ENCODE assay signal across 21 cellular contexts in the genomic region with DNA sequence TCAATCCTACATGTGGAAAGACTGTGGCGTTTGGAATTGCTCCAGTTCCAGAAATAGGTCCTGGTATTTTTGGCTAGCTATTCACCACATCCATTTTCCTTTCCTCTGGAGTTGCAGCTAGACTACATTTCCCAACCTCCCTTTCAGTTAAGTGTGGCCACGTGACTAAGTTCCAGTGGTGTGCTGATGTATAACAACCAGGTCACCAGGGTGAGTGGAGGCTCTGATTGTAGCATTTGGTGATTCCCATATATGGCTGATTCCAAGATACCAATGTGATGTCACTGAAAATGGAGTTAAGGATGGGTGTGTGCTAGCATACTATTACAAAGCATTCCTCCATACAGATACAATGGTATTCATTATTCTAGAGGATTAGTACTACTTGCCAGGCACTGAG. TPM values are rescaled to one million over a fixed set of nuclear protein-coding genes. Genes with fewer than 3 reads are reported as not detected.
A peak's percentile ranks its signal among the peaks of the same experiment; 100 is the strongest.
DNase-seq lines count a peak whose midpoint lies in the region; ATAC-seq and TF ChIP-seq lines count a peak whose summit lies in the region.
"Had no signal": no experiment of that assay in that cellular context is flagged by ENCODE, and none has a peak within 500 bp of the region (broad histone marks: within the 10 kb centered on the region; RNA-seq: fewer than 3 reads in every experiment).

No MANE protein-coding gene starts in this region.

- H3K4me1 Mint-ChIP-seq in neural progenitor cell = no peaks in the 10 kb centered on the region
- H3K4me1 Mint-ChIP-seq: CD14-positive monocyte had no signal

- intact Hi-C loops in head of caudate nucleus (cut with DNase I) = no loop called here

- TF ChIP-seq CTCF in SK-N-SH (IDR thresholded peaks at IDR 0.05) = no peak
- no peak for TF ChIP-seq CTCF in epithelial cell of esophagus (IDR thresholded peaks at IDR 0.05; ENCODE audit: insufficient read depth, low read depth, low read length, missing control alignments)
- no peak for TF ChIP-seq CTCF in neural progenitor cell (IDR thresholded peaks at IDR 0.05)

- no peaks in the 10 kb centered on the region for H3K79me2 ChIP-seq in SK-N-SH (ENCODE audit: insufficient read depth)
- H3K79me2 ChIP-seq in neural progenitor cell (ENCODE audit: low read depth) = no peaks in the 10 kb centered on the region

- no peak for TF ChIP-seq RAD21 in SK-N-SH (IDR thresholded peaks at IDR 0.05; ENCODE audit: low read length)

- DNase-seq in SK-N-SH (peak; percentile 3), SK-MEL-5 (ENCODE audit: low read depth, low spot score) (peak; percentile 7), epithelial cell of esophagus (ENCODE audit: low read depth) (peak; percentile 10), neural progenitor cell (ENCODE audit: low spot score) (peak; percentile 6), head of caudate nucleus (no peak), NCI-H2081 (lab: John Stamatoyannopoulos, UW) (no peak)
- DNase-seq: DMS79, KG1, NCI-H1105 treated with DMSO at 0.1 percent for 48 hours, NCI-H1694, NCI-H2227 treated with DMSO at 0.1 percent for 48 hours, NCI-H524 treated with DMSO at 0.1 percent for 48 hours, PC-3, SJCRH30 had no signal

- no peaks in the 10 kb centered on the region for H3K36me3 Mint-ChIP-seq in neural progenitor cell
- H3K36me3 Mint-ChIP-seq: CD14-positive monocyte had no signal

- no peak overlapping the region for H3K4me3 ChIP-seq in SK-N-SH (ENCODE audit: low read depth in 2 of 2, low read length in 1 of 2)
- H3K4me3 ChIP-seq in epithelial cell of esophagus (ENCODE audit: low read length) = no peak overlapping the region
- no peak overlapping the region for H3K4me3 ChIP-seq in neural progenitor cell
- H3K4me3 ChIP-seq: HAP-1, SJCRH30 had no signal

- no peaks in the 10 kb centered on the region for H3F3A ChIP-seq in SK-N-SH (replicated peaks; ENCODE audit: insufficient read depth)
- H3F3A ChIP-seq in neural progenitor cell (ENCODE audit: low read depth) = no peaks in the 10 kb centered on the region

- H3K36me3 ChIP-seq in SK-N-SH (replicated peaks in 1 of 2; ENCODE audit: control insufficient read depth in 1 of 2, insufficient read depth in 2 of 2, low read length in 1 of 2) = no peaks in the 10 kb centered on the region
- no peaks in the 10 kb centered on the region for H3K36me3 ChIP-seq in neural progenitor cell
- H3K36me3 ChIP-seq: HAP-1, SJCRH30 had no signal

- H3K4me2 ChIP-seq in SK-N-SH (no peak overlapping the region), neural progenitor cell (no peak overlapping the region)

- H3K4me1 ChIP-seq in SK-N-SH (ENCODE audit: control insufficient read depth in 1 of 2, insufficient read depth in 2 of 2, low read depth in 1 of 2, low read length in 1 of 2) (no peaks in the 10 kb centered on the region), neural progenitor cell (no peaks in the 10 kb centered on the region)
- H3K4me1 ChIP-seq: HAP-1, SJCRH30 had no signal

- H3K27ac Mint-ChIP-seq in neural progenitor cell = no peak overlapping the region

- CTCF ChIA-PET in SK-N-SH (lab: Yijun Ruan, JAX) = interaction anchor here (1.0 kb wide), 1 partner anchor 120 kb away, joined by 4 read pairs; no protein-coding TSS in a partner anchor

- no peaks in the 10 kb centered on the region for H3K9me2 ChIP-seq in SK-N-SH

- H3K27me3 ChIP-seq in SK-N-SH (ENCODE audit: insufficient read depth) = 0 out of 2 replicates have a peak, but pooled peaks cover 8% of the 10 kb centered on the region
- no peaks in the 10 kb centered on the region for H3K27me3 ChIP-seq in neural progenitor cell

- H4K20me1 ChIP-seq in SK-N-SH (ENCODE audit: insufficient read depth) (no peaks in the 10 kb centered on the region), neural progenitor cell (ENCODE audit: low read depth) (no peaks in the 10 kb centered on the region)

- no peak overlapping the region for H3K27ac ChIP-seq in SK-N-SH (ENCODE audit: low read depth in 2 of 2, low read length in 1 of 2)
- H3K27ac ChIP-seq in neural progenitor cell = no peak overlapping the region
- H3K27ac ChIP-seq: 22Rv1, SJCRH30 had no signal

- H2AFZ ChIP-seq in SK-N-SH (ENCODE audit: low read depth) (no peak overlapping the region), neural progenitor cell (replicated peaks) (peak overlapping the region; percentile 50)

- H3K4me3 Mint-ChIP-seq in neural progenitor cell = no peak overlapping the region
- H3K4me3 Mint-ChIP-seq: CD14-positive monocyte had no signal

- TF ChIP-seq EP300 in SK-N-SH (IDR thresholded peaks at IDR 0.05; ENCODE audit: borderline replicate concordance in 1 of 2, low read depth in 1 of 2, low read length in 1 of 2) = no peak

- in situ Hi-C loops in SK-MEL-5 (cut with HindIII; ENCODE audit: low pct_unique_long_range_greater_than_20kb, low sequenced_read_pairs) = no loop called here

- no peak for ATAC-seq in SK-N-SH treated with all-trans-retinoic acid at 6 μM for 48 hours
- ATAC-seq in HG03108 (IDR thresholded peaks at IDR 0.05; ENCODE audit: unreplicated experiment) = no peak
- ATAC-seq: PC-3 had no signal

- H3K27me3 Mint-ChIP-seq in neural progenitor cell (ENCODE audit: insufficient read depth, low read depth) = peaks cover 3% of the 10 kb centered on the region

- 3% methylated on average over 2 of the region's 2 CpGs for WGBS in SK-N-SH (ENCODE audit: low lambda C conversion rate)

- H3K9ac ChIP-seq in SK-N-SH = no peak overlapping the region
- H3K9ac ChIP-seq in neural progenitor cell = no peak overlapping the region

- peaks cover 2% of the 10 kb centered on the region for H3K9me3 Mint-ChIP-seq in neural progenitor cell

- POLR2A ChIA-PET in SK-N-SH (lab: Yijun Ruan, JAX) = no interaction called here

- H3K9me3 ChIP-seq in SK-N-SH (no peaks in the 10 kb centered on the region), neural progenitor cell (ENCODE audit: low read depth) (no peaks in the 10 kb centered on the region)
- H3K9me3 ChIP-seq: HAP-1, SJCRH30 had no signal

TF ChIP-seq in SK-N-SH, 30 proteins besides CTCF, POLR2A, EP300 and RAD21 (continues in another document):
- TF ChIP-seq, protein P1, sequence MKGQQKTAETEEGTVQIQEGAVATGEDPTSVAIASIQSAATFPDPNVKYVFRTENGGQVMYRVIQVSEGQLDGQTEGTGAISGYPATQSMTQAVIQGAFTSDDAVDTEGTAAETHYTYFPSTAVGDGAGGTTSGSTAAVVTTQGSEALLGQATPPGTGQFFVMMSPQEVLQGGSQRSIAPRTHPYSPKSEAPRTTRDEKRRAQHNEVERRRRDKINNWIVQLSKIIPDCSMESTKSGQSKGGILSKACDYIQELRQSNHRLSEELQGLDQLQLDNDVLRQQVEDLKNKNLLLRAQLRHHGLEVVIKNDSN (IDR thresholded peaks at IDR 0.05; ENCODE audit: borderline replicate concordance, low read depth) = peak; percentile 42; the same call in 1 of the 2 replicates

TF ChIP-seq in SK-N-SH treated with all-trans-retinoic acid at 6 μM for 48 hours, 23 proteins besides CTCF, POLR2A, EP300 and RAD21 (continues in another document):
- TF ChIP-seq ZFP30 (CRISPR knock-in tag; IDR thresholded peaks at IDR 0.05) (no peak), ISL1 (CRISPR knock-in tag; IDR thresholded peaks at IDR 0.05) (no peak), TCF4 (CRISPR knock-in tag; IDR thresholded peaks at IDR 0.05; ENCODE audit: borderline replicate concordance) (no peak), OSR1 (CRISPR knock-in tag; IDR thresholded peaks at IDR 0.05) (no peak), ZFP3 (CRISPR knock-in tag; IDR thresholded peaks at IDR 0.05) (no peak), ZC3H10 (CRISPR knock-in tag; IDR thresholded peaks at IDR 0.05) (no peak), RARB (CRISPR knock-in tag; IDR thresholded peaks at IDR 0.05) (no peak), CSDC2 (CRISPR knock-in tag; IDR thresholded peaks at IDR 0.05) (no peak), TOX (CRISPR knock-in tag; IDR thresholded peaks at IDR 0.05; ENCODE audit: borderline replicate concordance) (no peak), BACH2 (CRISPR knock-in tag; IDR thresholded peaks at IDR 0.05; ENCODE audit: borderline replicate concordance) (no peak)
- TF ChIP-seq, protein P2, sequence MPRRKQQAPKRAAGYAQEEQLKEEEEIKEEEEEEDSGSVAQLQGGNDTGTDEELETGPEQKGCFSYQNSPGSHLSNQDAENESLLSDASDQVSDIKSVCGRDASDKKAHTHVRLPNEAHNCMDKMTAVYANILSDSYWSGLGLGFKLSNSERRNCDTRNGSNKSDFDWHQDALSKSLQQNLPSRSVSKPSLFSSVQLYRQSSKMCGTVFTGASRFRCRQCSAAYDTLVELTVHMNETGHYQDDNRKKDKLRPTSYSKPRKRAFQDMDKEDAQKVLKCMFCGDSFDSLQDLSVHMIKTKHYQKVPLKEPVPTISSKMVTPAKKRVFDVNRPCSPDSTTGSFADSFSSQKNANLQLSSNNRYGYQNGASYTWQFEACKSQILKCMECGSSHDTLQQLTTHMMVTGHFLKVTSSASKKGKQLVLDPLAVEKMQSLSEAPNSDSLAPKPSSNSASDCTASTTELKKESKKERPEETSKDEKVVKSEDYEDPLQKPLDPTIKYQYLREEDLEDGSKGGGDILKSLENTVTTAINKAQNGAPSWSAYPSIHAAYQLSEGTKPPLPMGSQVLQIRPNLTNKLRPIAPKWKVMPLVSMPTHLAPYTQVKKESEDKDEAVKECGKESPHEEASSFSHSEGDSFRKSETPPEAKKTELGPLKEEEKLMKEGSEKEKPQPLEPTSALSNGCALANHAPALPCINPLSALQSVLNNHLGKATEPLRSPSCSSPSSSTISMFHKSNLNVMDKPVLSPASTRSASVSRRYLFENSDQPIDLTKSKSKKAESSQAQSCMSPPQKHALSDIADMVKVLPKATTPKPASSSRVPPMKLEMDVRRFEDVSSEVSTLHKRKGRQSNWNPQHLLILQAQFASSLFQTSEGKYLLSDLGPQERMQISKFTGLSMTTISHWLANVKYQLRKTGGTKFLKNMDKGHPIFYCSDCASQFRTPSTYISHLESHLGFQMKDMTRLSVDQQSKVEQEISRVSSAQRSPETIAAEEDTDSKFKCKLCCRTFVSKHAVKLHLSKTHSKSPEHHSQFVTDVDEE (CRISPR knock-in tag; IDR thresholded peaks at IDR 0.05) = no peak

RNA-seq across cellular contexts. Expression of a gene that starts 49.7 kb away (rescaled TPM):
- polyA plus RNA-seq in SK-N-SH (2012; rRNA removed) = 6.7 and 7.5 TPM in 2 replicates
- 3.9 and 5.2 TPM in 2 replicates for polyA plus RNA-seq in SK-N-SH (2012; cell fraction: cytosol; rRNA removed)
- 16.3 and 16.5 TPM in 2 replicates for polyA plus RNA-seq in SK-N-SH (2012; cell fraction: nucleus; rRNA removed)
- total RNA-seq in SK-MEL-5 (2014; rRNA removed; shearing (Covaris generic)) = 13.6 and 14.4 TPM in 2 replicates
- polyA plus RNA-seq in SK-MEL-5 (2015; cell fraction: cytosol; rRNA removed) = 23.2 and 27.8 TPM in 2 replicates
- polyA plus RNA-seq in SK-MEL-5 (2015; cell fraction: nucleus; rRNA removed) = 21.1 and 28.0 TPM in 2 replicates
- 21.8 and 41.0 TPM in 2 replicates for total RNA-seq in neural progenitor cell (ENCODE audit: low replicate concordance)

RNA-seq across cellular contexts. Expression of a gene that starts 58.1 kb away (rescaled TPM):
- not detected in 2 replicates for polyA plus RNA-seq in SK-N-SH (2012; rRNA removed)
- 0.01 TPM in 1 of 2 replicates, not detected in the other for polyA plus RNA-seq in SK-N-SH (2012; cell fraction: cytosol; rRNA removed)
- polyA plus RNA-seq in SK-N-SH (2012; cell fraction: nucleus; rRNA removed) = not detected in 2 replicates
- not detected in 2 replicates for total RNA-seq in SK-MEL-5 (2014; rRNA removed; shearing (Covaris generic))
- polyA plus RNA-seq in SK-MEL-5 (2015; cell fraction: cytosol; rRNA removed) = not detected in 2 replicates
- 0.11 TPM in 1 of 2 replicates, not detected in the other for polyA plus RNA-seq in SK-MEL-5 (2015; cell fraction: nucleus; rRNA removed)
- 0.12 and 0.30 TPM in 2 replicates for total RNA-seq in neural progenitor cell (ENCODE audit: low replicate concordance)
- total RNA-seq: G401, PC-3, SJCRH30 had no signal
- polyA plus RNA-seq: AG04450, CD14-positive monocyte had no signal

Comparison
In these comparisons a context has a peak if more than half of its experiments do, and no peak if none do; other contexts are left out.
1. DNase-seq: peak in SK-N-SH (single experiment), SK-MEL-5 (single experiment), epithelial cell of esophagus (single experiment) and neural progenitor cell (single experiment); none in head of caudate nucleus (0 of 42) and NCI-H2081 (0 of 2).